1 cellular context compared by ENCODE assay signal in the genomic region with DNA sequence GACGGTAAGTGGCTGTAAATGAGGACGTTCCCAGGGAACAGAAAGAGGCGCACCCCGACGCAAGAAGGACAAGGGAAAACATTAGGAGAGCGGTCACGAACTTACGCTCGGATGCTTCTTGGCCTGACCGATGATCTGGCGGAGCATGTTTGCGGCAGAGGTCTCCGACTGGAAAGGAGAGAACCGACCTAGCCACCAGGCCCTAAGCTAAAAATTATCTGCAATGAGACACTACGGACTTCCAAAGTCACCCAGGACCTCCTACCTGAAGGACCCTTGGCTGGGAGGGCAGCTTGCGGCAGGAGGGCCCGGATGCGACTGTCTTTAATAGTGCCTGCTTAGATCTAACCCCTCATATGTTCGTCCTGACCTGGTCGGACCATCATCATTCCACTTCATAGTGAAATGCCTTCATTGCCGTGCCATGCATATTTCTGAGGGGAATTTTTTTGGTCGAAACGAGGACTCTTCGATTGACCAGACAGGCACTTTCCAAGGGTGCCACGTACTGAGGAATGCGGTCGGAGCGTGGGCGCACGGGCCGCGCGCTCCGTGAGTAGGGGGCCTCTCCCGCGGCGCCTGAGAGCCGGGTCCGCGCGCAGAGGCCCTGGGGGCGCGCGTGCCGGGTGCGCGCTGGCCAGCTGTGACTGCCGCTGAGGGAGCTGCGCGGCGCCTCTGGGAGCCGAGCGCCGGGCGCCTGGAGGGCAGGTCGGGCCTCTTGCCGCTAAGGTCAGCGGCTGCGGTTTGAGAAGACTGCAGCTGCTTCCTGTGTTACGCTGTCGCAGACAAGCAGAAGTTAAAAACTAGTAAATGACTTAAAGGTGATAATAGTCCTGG.
A peak's percentile ranks its signal among the peaks of the same experiment; 100 is the strongest.
TF ChIP-seq lines count a peak whose summit lies in the region.

No MANE protein-coding gene starts in this region.

TF ChIP-seq in HepG2, 621 proteins besides CTCF, POLR2A, EP300 and RAD21 (continued from another document and continues in another):
- TF ChIP-seq, protein P1, sequence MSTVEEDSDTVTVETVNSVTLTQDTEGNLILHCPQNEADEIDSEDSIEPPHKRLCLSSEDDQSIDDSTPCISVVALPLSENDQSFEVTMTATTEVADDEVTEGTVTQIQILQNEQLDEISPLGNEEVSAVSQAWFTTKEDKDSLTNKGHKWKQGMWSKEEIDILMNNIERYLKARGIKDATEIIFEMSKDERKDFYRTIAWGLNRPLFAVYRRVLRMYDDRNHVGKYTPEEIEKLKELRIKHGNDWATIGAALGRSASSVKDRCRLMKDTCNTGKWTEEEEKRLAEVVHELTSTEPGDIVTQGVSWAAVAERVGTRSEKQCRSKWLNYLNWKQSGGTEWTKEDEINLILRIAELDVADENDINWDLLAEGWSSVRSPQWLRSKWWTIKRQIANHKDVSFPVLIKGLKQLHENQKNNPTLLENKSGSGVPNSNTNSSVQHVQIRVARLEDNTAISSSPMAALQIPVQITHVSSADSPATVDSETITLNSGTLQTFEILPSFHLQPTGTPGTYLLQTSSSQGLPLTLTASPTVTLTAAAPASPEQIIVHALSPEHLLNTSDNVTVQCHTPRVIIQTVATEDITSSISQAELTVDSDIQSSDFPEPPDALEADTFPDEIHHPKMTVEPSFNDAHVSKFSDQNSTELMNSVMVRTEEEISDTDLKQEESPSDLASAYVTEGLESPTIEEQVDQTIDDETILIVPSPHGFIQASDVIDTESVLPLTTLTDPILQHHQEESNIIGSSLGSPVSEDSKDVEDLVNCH (CRISPR knock-in tag; IDR thresholded peaks at IDR 0.05) = peak; percentile 98; the same call in 1 of the 2 replicates
- TF ChIP-seq MAFK (conservative IDR thresholded peaks at IDR 0.05 in 1 of 2, IDR thresholded peaks at IDR 0.05 in 1 of 2; ENCODE audit: low read length in 2 of 2) (no peak), NFKBIZ (CRISPR knock-in tag; IDR thresholded peaks at IDR 0.05) (no peak; the same call in 1 of the 2 replicates), ERF (CRISPR knock-in tag; IDR thresholded peaks at IDR 0.05) (0 out of 2 replicates have a peak, but pooled peaks have one; percentile 57), ZNF563 (CRISPR knock-in tag; IDR thresholded peaks at IDR 0.05) (peak; percentile 70; the same call in 1 of the 2 replicates), POLR2AphosphoS2 (IDR thresholded peaks at IDR 0.05; ENCODE audit: low read depth, low read length) (peak; percentile 76; the same call in 1 of the 2 replicates), TMF1 (CRISPR knock-in tag; IDR thresholded peaks at IDR 0.05; ENCODE audit: low read depth) (no peak), MIER3 (CRISPR knock-in tag; IDR thresholded peaks at IDR 0.05; ENCODE audit: borderline replicate concordance) (peak; percentile 27; the same call in 1 of the 2 replicates), ZNF101 (CRISPR knock-in tag; IDR thresholded peaks at IDR 0.05; ENCODE audit: borderline replicate concordance, low read depth) (no peak), KLF15 (CRISPR knock-in tag; IDR thresholded peaks at IDR 0.05; ENCODE audit: borderline replicate concordance) (no peak), RXRB (CRISPR knock-in tag; IDR thresholded peaks at IDR 0.05; ENCODE audit: borderline replicate concordance) (peak; percentile 44; the same call in 1 of the 2 replicates), DNMT3B (CRISPR knock-in tag; conservative IDR thresholded peaks at IDR 0.05) (no peak), CEBPB (IDR thresholded peaks at IDR 0.05; ENCODE audit: borderline replicate concordance, low read depth, low read length) (no peak), TBP (CRISPR knock-in tag; IDR thresholded peaks at IDR 0.05) (no peak), RFXANK (CRISPR knock-in tag; IDR thresholded peaks at IDR 0.05) (peak; percentile 74; the same call in 1 of the 2 replicates), ZNF570 (CRISPR knock-in tag; IDR thresholded peaks at IDR 0.05; ENCODE audit: borderline replicate concordance) (no peak), RBAK (CRISPR knock-in tag; IDR thresholded peaks at IDR 0.05) (no peak)
- TF ChIP-seq, protein P2, sequence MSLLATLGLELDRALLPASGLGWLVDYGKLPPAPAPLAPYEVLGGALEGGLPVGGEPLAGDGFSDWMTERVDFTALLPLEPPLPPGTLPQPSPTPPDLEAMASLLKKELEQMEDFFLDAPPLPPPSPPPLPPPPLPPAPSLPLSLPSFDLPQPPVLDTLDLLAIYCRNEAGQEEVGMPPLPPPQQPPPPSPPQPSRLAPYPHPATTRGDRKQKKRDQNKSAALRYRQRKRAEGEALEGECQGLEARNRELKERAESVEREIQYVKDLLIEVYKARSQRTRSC (CRISPR knock-in tag; IDR thresholded peaks at IDR 0.05; ENCODE audit: low read depth) = no peak
- TF ChIP-seq, protein P3, sequence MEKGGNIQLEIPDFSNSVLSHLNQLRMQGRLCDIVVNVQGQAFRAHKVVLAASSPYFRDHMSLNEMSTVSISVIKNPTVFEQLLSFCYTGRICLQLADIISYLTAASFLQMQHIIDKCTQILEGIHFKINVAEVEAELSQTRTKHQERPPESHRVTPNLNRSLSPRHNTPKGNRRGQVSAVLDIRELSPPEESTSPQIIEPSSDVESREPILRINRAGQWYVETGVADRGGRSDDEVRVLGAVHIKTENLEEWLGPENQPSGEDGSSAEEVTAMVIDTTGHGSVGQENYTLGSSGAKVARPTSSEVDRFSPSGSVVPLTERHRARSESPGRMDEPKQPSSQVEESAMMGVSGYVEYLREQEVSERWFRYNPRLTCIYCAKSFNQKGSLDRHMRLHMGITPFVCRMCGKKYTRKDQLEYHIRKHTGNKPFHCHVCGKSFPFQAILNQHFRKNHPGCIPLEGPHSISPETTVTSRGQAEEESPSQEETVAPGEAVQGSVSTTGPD (CRISPR knock-in tag; IDR thresholded peaks at IDR 0.05) = no peak
- TF ChIP-seq, protein P4, sequence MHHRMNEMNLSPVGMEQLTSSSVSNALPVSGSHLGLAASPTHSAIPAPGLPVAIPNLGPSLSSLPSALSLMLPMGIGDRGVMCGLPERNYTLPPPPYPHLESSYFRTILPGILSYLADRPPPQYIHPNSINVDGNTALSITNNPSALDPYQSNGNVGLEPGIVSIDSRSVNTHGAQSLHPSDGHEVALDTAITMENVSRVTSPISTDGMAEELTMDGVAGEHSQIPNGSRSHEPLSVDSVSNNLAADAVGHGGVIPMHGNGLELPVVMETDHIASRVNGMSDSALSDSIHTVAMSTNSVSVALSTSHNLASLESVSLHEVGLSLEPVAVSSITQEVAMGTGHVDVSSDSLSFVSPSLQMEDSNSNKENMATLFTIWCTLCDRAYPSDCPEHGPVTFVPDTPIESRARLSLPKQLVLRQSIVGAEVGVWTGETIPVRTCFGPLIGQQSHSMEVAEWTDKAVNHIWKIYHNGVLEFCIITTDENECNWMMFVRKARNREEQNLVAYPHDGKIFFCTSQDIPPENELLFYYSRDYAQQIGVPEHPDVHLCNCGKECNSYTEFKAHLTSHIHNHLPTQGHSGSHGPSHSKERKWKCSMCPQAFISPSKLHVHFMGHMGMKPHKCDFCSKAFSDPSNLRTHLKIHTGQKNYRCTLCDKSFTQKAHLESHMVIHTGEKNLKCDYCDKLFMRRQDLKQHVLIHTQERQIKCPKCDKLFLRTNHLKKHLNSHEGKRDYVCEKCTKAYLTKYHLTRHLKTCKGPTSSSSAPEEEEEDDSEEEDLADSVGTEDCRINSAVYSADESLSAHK (CRISPR knock-in tag; IDR thresholded peaks at IDR 0.05; ENCODE audit: borderline replicate concordance) = no peak; the same call in 1 of the 2 replicates
- TF ChIP-seq, protein P5, sequence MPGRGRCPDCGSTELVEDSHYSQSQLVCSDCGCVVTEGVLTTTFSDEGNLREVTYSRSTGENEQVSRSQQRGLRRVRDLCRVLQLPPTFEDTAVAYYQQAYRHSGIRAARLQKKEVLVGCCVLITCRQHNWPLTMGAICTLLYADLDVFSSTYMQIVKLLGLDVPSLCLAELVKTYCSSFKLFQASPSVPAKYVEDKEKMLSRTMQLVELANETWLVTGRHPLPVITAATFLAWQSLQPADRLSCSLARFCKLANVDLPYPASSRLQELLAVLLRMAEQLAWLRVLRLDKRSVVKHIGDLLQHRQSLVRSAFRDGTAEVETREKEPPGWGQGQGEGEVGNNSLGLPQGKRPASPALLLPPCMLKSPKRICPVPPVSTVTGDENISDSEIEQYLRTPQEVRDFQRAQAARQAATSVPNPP (CRISPR knock-in tag; IDR thresholded peaks at IDR 0.05) = no peak
- TF ChIP-seq, protein P6, sequence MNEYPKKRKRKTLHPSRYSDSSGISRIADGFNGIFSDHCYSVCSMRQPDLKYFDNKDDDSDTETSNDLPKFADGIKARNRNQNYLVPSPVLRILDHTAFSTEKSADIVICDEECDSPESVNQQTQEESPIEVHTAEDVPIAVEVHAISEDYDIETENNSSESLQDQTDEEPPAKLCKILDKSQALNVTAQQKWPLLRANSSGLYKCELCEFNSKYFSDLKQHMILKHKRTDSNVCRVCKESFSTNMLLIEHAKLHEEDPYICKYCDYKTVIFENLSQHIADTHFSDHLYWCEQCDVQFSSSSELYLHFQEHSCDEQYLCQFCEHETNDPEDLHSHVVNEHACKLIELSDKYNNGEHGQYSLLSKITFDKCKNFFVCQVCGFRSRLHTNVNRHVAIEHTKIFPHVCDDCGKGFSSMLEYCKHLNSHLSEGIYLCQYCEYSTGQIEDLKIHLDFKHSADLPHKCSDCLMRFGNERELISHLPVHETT (CRISPR knock-in tag; conservative IDR thresholded peaks at IDR 0.05) = 0 out of 2 replicates have a peak, but pooled peaks have one; percentile 47
- TF ChIP-seq, protein P7, sequence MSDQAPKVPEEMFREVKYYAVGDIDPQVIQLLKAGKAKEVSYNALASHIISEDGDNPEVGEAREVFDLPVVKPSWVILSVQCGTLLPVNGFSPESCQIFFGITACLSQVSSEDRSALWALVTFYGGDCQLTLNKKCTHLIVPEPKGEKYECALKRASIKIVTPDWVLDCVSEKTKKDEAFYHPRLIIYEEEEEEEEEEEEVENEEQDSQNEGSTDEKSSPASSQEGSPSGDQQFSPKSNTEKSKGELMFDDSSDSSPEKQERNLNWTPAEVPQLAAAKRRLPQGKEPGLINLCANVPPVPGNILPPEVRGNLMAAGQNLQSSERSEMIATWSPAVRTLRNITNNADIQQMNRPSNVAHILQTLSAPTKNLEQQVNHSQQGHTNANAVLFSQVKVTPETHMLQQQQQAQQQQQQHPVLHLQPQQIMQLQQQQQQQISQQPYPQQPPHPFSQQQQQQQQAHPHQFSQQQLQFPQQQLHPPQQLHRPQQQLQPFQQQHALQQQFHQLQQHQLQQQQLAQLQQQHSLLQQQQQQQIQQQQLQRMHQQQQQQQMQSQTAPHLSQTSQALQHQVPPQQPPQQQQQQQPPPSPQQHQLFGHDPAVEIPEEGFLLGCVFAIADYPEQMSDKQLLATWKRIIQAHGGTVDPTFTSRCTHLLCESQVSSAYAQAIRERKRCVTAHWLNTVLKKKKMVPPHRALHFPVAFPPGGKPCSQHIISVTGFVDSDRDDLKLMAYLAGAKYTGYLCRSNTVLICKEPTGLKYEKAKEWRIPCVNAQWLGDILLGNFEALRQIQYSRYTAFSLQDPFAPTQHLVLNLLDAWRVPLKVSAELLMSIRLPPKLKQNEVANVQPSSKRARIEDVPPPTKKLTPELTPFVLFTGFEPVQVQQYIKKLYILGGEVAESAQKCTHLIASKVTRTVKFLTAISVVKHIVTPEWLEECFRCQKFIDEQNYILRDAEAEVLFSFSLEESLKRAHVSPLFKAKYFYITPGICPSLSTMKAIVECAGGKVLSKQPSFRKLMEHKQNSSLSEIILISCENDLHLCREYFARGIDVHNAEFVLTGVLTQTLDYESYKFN (CRISPR knock-in tag; conservative IDR thresholded peaks at IDR 0.05) = no peak; the same call in 1 of the 2 replicates
- TF ChIP-seq, protein P8, sequence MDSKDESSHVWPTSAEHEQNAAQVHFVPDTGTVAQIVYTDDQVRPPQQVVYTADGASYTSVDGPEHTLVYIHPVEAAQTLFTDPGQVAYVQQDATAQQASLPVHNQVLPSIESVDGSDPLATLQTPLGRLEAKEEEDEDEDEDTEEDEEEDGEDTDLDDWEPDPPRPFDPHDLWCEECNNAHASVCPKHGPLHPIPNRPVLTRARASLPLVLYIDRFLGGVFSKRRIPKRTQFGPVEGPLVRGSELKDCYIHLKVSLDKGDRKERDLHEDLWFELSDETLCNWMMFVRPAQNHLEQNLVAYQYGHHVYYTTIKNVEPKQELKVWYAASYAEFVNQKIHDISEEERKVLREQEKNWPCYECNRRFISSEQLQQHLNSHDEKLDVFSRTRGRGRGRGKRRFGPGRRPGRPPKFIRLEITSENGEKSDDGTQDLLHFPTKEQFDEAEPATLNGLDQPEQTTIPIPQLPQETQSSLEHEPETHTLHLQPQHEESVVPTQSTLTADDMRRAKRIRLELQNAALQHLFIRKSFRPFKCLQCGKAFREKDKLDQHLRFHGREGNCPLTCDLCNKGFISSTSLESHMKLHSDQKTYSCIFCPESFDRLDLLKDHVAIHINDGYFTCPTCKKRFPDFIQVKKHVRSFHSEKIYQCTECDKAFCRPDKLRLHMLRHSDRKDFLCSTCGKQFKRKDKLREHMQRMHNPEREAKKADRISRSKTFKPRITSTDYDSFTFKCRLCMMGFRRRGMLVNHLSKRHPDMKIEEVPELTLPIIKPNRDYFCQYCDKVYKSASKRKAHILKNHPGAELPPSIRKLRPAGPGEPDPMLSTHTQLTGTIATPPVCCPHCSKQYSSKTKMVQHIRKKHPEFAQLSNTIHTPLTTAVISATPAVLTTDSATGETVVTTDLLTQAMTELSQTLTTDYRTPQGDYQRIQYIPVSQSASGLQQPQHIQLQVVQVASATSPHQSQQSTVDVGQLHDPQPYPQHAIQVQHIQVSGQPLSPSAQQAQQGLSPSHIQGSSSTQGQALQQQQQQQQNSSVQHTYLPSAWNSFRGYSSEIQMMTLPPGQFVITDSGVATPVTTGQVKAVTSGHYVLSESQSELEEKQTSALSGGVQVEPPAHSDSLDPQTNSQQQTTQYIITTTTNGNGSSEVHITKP (CRISPR knock-in tag; IDR thresholded peaks at IDR 0.05; ENCODE audit: low read depth) = no peak
